Comparison of ENCODE assay signal across 9 cellular contexts in genomic region chr4:3106339-3107186, GRCh38. TPM values are rescaled to one million over a fixed set of nuclear protein-coding genes. Genes with fewer than 3 reads are reported as not detected.
A peak's percentile ranks its signal among the peaks of the same experiment; 100 is the strongest.
DNase-seq lines count a peak whose midpoint lies in the region; ATAC-seq and TF ChIP-seq lines count a peak whose summit lies in the region.
"Had no signal": no experiment of that assay in that cellular context is flagged by ENCODE, and none has a peak within 500 bp of the region (broad histone marks: within the 10 kb centered on the region; RNA-seq: fewer than 3 reads in every experiment).

No MANE protein-coding gene starts in this region.

- no peak overlapping the region for H3K9ac ChIP-seq in endodermal cell (ENCODE audit: extremely low read depth, low read length, poor library complexity, severe bottlenecking)

- H3K4me1 ChIP-seq in endodermal cell (ENCODE audit: control insufficient read depth, insufficient read depth, low read length) = no peaks in the 10 kb centered on the region

- peaks cover 6% of the 10 kb centered on the region for H3K4me1 Mint-ChIP-seq in activated CD8-positive, alpha-beta memory T cell treated with anti-CD3 and anti-CD28 coated beads, Interleukin-2, amount 10 ng/mL, durations not matched to agents 7 days and 5 days
- peaks cover 2% of the 10 kb centered on the region for H3K4me1 Mint-ChIP-seq in endodermal cell
- H3K4me1 Mint-ChIP-seq in mesothelial cell of epicardium = no peaks in the 10 kb centered on the region

- H3K27ac Mint-ChIP-seq in activated CD8-positive, alpha-beta memory T cell treated with anti-CD3 and anti-CD28 coated beads, Interleukin-2, amount 10 ng/mL, durations not matched to agents 7 days and 5 days = peak overlapping the region; percentile 33
- H3K27ac Mint-ChIP-seq in endodermal cell = peak overlapping the region; percentile 72
- no peak overlapping the region for H3K27ac Mint-ChIP-seq in mesothelial cell of epicardium

- H3K27me3 ChIP-seq in endodermal cell (ENCODE audit: control insufficient read depth, insufficient read depth, low read length, poor library complexity, severe bottlenecking) = no peaks in the 10 kb centered on the region

- H3K27ac ChIP-seq in endodermal cell (ENCODE audit: low read depth, low read length) = no peak overlapping the region

- peaks cover 7% of the 10 kb centered on the region for H3K9me3 ChIP-seq in endodermal cell (ENCODE audit: control insufficient read depth, low read length)

- no peaks in the 10 kb centered on the region for H3K9me3 Mint-ChIP-seq in activated CD8-positive, alpha-beta memory T cell treated with anti-CD3 and anti-CD28 coated beads, Interleukin-2, amount 10 ng/mL, durations not matched to agents 7 days and 5 days (ENCODE audit: low read depth)
- H3K9me3 Mint-ChIP-seq in endodermal cell = no peaks in the 10 kb centered on the region
- H3K9me3 Mint-ChIP-seq in mesothelial cell of epicardium = no peaks in the 10 kb centered on the region

- peak; percentile 93 for DNase-seq in CD1c-positive myeloid dendritic cell (ENCODE audit: extremely low spot score)
- DNase-seq in NOMO-1 treated with DMSO at 0.1 percent for 48 hours (lab: John Stamatoyannopoulos, UW; ENCODE audit: unreplicated experiment) = peak; percentile 76
- peak; percentile 89 for DNase-seq in activated CD8-positive, alpha-beta memory T cell treated with anti-CD3 and anti-CD28 coated beads, Interleukin-2, amount 10 ng/mL, durations not matched to agents 7 days and 5 days
- DNase-seq in endodermal cell = peak; percentile 97
- peak; percentile 58 to 90 for DNase-seq in mesothelial cell of epicardium (ENCODE audit: low spot score in 2 of 2, unreplicated experiment in 2 of 2)
- DNase-seq in stimulated activated CD8-positive, alpha-beta memory T cell treated with anti-CD3 and anti-CD28 coated beads, Interleukin-2, amount 100 ng/mL, for 1 hour (ENCODE audit: low read depth in 2 of 2) = peak; percentile 76 to 81

- WGBS in endodermal cell (ENCODE audit: insufficient coverage in 1 of 2, insufficient read length in 1 of 2), 2 experiments = 10 to 21% methylated on average over 3 to 7 of the region's 7 CpGs

- peaks cover 87% of the 10 kb centered on the region for H3K36me3 ChIP-seq in endodermal cell (ENCODE audit: control insufficient read depth, insufficient read depth, low read length)

- no peaks in the 10 kb centered on the region for H3K27me3 Mint-ChIP-seq in activated CD8-positive, alpha-beta memory T cell treated with anti-CD3 and anti-CD28 coated beads, Interleukin-2, amount 10 ng/mL, durations not matched to agents 7 days and 5 days
- no peaks in the 10 kb centered on the region for H3K27me3 Mint-ChIP-seq in endodermal cell (ENCODE audit: insufficient read depth)
- H3K27me3 Mint-ChIP-seq in mesothelial cell of epicardium (ENCODE audit: low read depth) = no peaks in the 10 kb centered on the region

- H3K36me3 Mint-ChIP-seq in activated CD8-positive, alpha-beta memory T cell treated with anti-CD3 and anti-CD28 coated beads, Interleukin-2, amount 10 ng/mL, durations not matched to agents 7 days and 5 days = peaks cover 31% of the 10 kb centered on the region
- peaks cover 73% of the 10 kb centered on the region for H3K36me3 Mint-ChIP-seq in endodermal cell (ENCODE audit: low read depth)
- H3K36me3 Mint-ChIP-seq in mesothelial cell of epicardium = peaks cover 36% of the 10 kb centered on the region

- H3K4me3 ChIP-seq in endodermal cell (ENCODE audit: low read length) = no peak overlapping the region

- CTCF ChIA-PET in activated CD8-positive, alpha-beta memory T cell treated with anti-CD3 and anti-CD28 coated beads, Interleukin-2, amount 10 ng/mL, durations not matched to agents 7 days and 5 days (lab: Charles Lee) = interaction anchor here (0.6 to 3.2 kb wide), 35 partner anchors 9 to 774 kb away, joined by 3 to 17 read pairs (median 4); partner anchors contain the start of gene RGS12

- TF ChIP-seq CTCF in endodermal cell (conservative IDR thresholded peaks at IDR 0.05) (peak; percentile 99), mesothelial cell of epicardium (IDR thresholded peaks at IDR 0.05; ENCODE audit: unreplicated experiment) (peak; percentile 86)

- ATAC-seq in GM19328 (IDR thresholded peaks at IDR 0.05; ENCODE audit: unreplicated experiment) = peak; percentile 85
- ATAC-seq in HG03442 (IDR thresholded peaks at IDR 0.05; ENCODE audit: unreplicated experiment) = peak; percentile 95
- ATAC-seq in activated CD8-positive, alpha-beta memory T cell treated with anti-CD3 and anti-CD28 coated beads, Interleukin-2, amount 10 ng/mL, durations not matched to agents 7 days and 5 days = peak; percentile 100

- no peak overlapping the region for H3K4me3 Mint-ChIP-seq in activated CD8-positive, alpha-beta memory T cell treated with anti-CD3 and anti-CD28 coated beads, Interleukin-2, amount 10 ng/mL, durations not matched to agents 7 days and 5 days
- H3K4me3 Mint-ChIP-seq in endodermal cell (no peak overlapping the region), mesothelial cell of epicardium (no peak overlapping the region)

RNA-seq across cellular contexts. Expression of gene HTT, which starts 32.1 kb away (rescaled TPM):
- total RNA-seq in activated CD8-positive, alpha-beta memory T cell treated with anti-CD3 and anti-CD28 coated beads, Interleukin-2, amount 10 ng/mL, durations not matched to agents 7 days and 5 days = 10 to 100 TPM; 52.2 to 72.7 TPM
- total RNA-seq in endodermal cell (100 to 1,000 TPM; 104 to 109 TPM), mesothelial cell of epicardium (69.1 to 73.6 TPM (median 70.4 TPM) in 3 replicates)
- polyA plus RNA-seq in endodermal cell (2013, experiment 1 of 2) = 29.7 TPM
- polyA plus RNA-seq in endodermal cell (2013, experiment 2 of 2) = 24.3 TPM

RNA-seq across cellular contexts. Expression of gene HTT-AS, which starts 32.2 kb away (rescaled TPM):
- total RNA-seq in activated CD8-positive, alpha-beta memory T cell treated with anti-CD3 and anti-CD28 coated beads, Interleukin-2, amount 10 ng/mL, durations not matched to agents 7 days and 5 days = not detected
- total RNA-seq in endodermal cell (not detected), mesothelial cell of epicardium (not detected in 3 replicates)
- polyA plus RNA-seq in endodermal cell (2013, experiment 1 of 2) = not detected
- not detected for polyA plus RNA-seq in endodermal cell (2013, experiment 2 of 2)
- polyA plus RNA-seq: adipose tissue had no signal
